Comparison of ENCODE assay signal across 25 cellular contexts in genomic region chr6:17506962-17507361, GRCh38.
"Had no signal": no experiment of that assay in that cellular context is flagged by ENCODE, and none has a peak within 500 bp of the region (broad histone marks: within the 10 kb centered on the region; RNA-seq: fewer than 3 reads in every experiment).

No MANE protein-coding gene starts in this region.

- H3K27me3 ChIP-seq: brain microvascular endothelial cell, esophagus squamous epithelium had no signal

- H3K9me3 ChIP-seq: esophagus squamous epithelium had no signal

- H3K4me1 ChIP-seq: esophagus squamous epithelium had no signal

- DNase-seq: activated CD4-positive, alpha-beta T cell treated with anti-CD3 and anti-CD28 coated beads for 1 hour; activated CD4-positive, alpha-beta T cell treated with anti-CD3 and anti-CD28 coated beads for 4 hours; activated CD4-positive, alpha-beta T cell treated with anti-CD3 and anti-CD28 coated beads, Interleukin-2, amount 50 U/mL, for 1 hour; activated CD4-positive, alpha-beta T cell treated with anti-CD3 and anti-CD28 coated beads, Interleukin-2, amount 50 U/mL, for 48 hours; activated CD8-positive, alpha-beta memory T cell treated with anti-CD3 and anti-CD28 coated beads for 24 hours; activated CD8-positive, alpha-beta T cell treated with anti-CD3 and anti-CD28 coated beads for 36 hours; activated effector memory CD4-positive, alpha-beta T cell treated with Interleukin-2 at 50 U/mL for 16 hours; activated gamma-delta T cell treated with Interleukin-2 at 50 U/mL for 16 hours; activated naive CD4-positive, alpha-beta T cell treated with anti-CD3 and anti-CD28 coated beads, Interleukin-2, amount 50 U/mL, for 16 hours; activated naive CD4-positive, alpha-beta T cell treated with Interleukin-2 at 50 U/mL for 16 hours; activated T-cell treated with anti-CD3 and anti-CD28 coated beads, Interleukin-2, amount 50 U/mL, for 4 hours; amniotic stem cell; anterior cingulate cortex; brain microvascular endothelial cell; caudate nucleus; cortex of kidney; effector CD8-positive, alpha-beta T cell; esophagus squamous epithelium; foreskin fibroblast; glutamatergic neuron; T-helper 2 cell had no signal

- H3K36me3 ChIP-seq: brain microvascular endothelial cell, esophagus squamous epithelium had no signal

- ATAC-seq: activated CD8-positive, alpha-beta T cell treated with anti-CD3 and anti-CD28 coated beads for 36 hours; activated T-cell treated with anti-CD3 and anti-CD28 coated beads, Interleukin-2, amount 50 U/mL, for 4 hours; activated T-helper 17 cell treated with anti-CD3 and anti-CD28 coated beads, Interleukin-2, amount 50 U/mL, for 72 hours; WTC11 had no signal

- H3K4me3 ChIP-seq: esophagus squamous epithelium had no signal

- H3K27ac ChIP-seq: brain microvascular endothelial cell, epithelial cell of prostate, esophagus squamous epithelium, VCaP had no signal
